ENCODE assay signal across 1 cellular context in the genomic region with DNA sequence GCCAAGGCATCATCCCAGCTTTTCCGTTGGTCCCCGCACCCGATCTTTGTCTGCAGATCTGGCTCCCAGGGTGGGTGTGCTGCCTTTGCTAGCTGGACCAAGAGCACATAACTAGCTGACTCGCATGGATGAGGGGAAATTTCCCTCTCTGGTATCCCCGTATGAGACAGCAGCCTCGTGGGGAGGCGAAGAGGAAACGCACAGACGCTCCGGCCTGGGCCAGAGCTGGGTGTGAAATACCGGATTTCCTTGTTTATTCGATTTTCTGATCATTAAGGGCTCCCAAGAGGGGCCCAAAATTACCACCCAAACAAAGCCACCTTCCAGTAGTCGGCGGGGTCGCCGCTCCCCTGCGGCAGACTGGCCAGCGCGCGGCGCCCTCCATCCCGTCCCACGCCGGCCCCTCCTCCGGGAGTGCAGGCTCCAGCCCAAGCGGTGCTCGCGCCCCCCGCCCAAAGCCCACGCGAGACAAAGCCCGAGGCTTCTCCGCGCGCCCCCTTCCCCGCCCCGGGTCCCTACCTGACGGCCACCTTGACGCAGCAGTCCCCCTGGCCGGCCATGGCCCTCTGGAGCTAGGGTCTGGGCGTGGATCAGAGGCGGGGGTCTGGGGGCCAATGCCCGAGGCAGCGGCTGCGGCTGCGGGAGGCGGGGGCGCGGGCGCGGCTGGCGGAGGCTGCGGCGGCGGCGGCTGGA.
TF ChIP-seq lines count a peak whose summit lies in the region.

No MANE protein-coding gene starts in this region.

TF ChIP-seq in K562, 482 proteins besides CTCF, POLR2A, EP300 and RAD21 (continued from another document and continues in another):
- TF ChIP-seq SAP30 (IDR thresholded peaks at IDR 0.05; ENCODE audit: borderline replicate concordance, insufficient read depth, low read depth, low read length, poor library complexity, severe bottlenecking) (peak; percentile 11), ZNF124 (CRISPR knock-in tag; IDR thresholded peaks at IDR 0.05) (0 out of 2 replicates have a peak, but pooled peaks have one; percentile 45), SRF (CRISPR knock-in tag; IDR thresholded peaks at IDR 0.05) (no peak), RBFOX2 (IDR thresholded peaks at IDR 0.05; ENCODE audit: low read depth, low read length) (peak; percentile 24; the same call in 1 of the 2 replicates), ZNF140 (CRISPR knock-in tag; IDR thresholded peaks at IDR 0.05) (no peak), RBM17 (IDR thresholded peaks at IDR 0.05; ENCODE audit: borderline replicate concordance, low read depth, low read length) (no peak), CHD1 (IDR thresholded peaks at IDR 0.05; ENCODE audit: low read length) (peak; percentile 49), MED1 (CRISPR knock-in tag; IDR thresholded peaks at IDR 0.05; ENCODE audit: borderline replicate concordance) (no peak), HCFC1 (IDR thresholded peaks at IDR 0.05; ENCODE audit: low read depth, low read length) (no peak), ZNF282 (CRISPR knock-in tag; IDR thresholded peaks at IDR 0.05) (0 out of 2 replicates have a peak, but pooled peaks have one; percentile 54), ZBTB7A (IDR thresholded peaks at IDR 0.05; ENCODE audit: borderline replicate concordance, control insufficient read depth, low read depth, low read length) (peak; percentile 85; the same call in 1 of the 2 replicates), PHF21A (IDR thresholded peaks at IDR 0.05; ENCODE audit: borderline replicate concordance, low read depth) (no peak), HNRNPLL (IDR thresholded peaks at IDR 0.05; ENCODE audit: low read depth, low read length, poor library complexity, severe bottlenecking) (peak; percentile 65), SRSF3 (IDR thresholded peaks at IDR 0.05; ENCODE audit: insufficient read depth, low read length) (no peak), FOXA1 (IDR thresholded peaks at IDR 0.05; ENCODE audit: borderline replicate concordance) (no peak), ELF1 (tag; IDR thresholded peaks at IDR 0.05) (no peak)
- TF ChIP-seq, protein P1, sequence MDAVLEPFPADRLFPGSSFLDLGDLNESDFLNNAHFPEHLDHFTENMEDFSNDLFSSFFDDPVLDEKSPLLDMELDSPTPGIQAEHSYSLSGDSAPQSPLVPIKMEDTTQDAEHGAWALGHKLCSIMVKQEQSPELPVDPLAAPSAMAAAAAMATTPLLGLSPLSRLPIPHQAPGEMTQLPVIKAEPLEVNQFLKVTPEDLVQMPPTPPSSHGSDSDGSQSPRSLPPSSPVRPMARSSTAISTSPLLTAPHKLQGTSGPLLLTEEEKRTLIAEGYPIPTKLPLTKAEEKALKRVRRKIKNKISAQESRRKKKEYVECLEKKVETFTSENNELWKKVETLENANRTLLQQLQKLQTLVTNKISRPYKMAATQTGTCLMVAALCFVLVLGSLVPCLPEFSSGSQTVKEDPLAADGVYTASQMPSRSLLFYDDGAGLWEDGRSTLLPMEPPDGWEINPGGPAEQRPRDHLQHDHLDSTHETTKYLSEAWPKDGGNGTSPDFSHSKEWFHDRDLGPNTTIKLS (IDR thresholded peaks at IDR 0.05; ENCODE audit: borderline replicate concordance, low read depth), result no peak
- TF ChIP-seq, protein P2, sequence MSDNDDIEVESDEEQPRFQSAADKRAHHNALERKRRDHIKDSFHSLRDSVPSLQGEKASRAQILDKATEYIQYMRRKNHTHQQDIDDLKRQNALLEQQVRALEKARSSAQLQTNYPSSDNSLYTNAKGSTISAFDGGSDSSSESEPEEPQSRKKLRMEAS (CRISPR knock-in tag; IDR thresholded peaks at IDR 0.05), result peak; percentile 56; the same call in 1 of the 2 replicates
- TF ChIP-seq, protein P3, sequence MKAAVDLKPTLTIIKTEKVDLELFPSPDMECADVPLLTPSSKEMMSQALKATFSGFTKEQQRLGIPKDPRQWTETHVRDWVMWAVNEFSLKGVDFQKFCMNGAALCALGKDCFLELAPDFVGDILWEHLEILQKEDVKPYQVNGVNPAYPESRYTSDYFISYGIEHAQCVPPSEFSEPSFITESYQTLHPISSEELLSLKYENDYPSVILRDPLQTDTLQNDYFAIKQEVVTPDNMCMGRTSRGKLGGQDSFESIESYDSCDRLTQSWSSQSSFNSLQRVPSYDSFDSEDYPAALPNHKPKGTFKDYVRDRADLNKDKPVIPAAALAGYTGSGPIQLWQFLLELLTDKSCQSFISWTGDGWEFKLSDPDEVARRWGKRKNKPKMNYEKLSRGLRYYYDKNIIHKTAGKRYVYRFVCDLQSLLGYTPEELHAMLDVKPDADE (conservative IDR thresholded peaks at IDR 0.05; ENCODE audit: control insufficient read depth, low read depth, low read length), result peak; percentile 29; the same call in 1 of the 2 replicates
- TF ChIP-seq, protein P4, sequence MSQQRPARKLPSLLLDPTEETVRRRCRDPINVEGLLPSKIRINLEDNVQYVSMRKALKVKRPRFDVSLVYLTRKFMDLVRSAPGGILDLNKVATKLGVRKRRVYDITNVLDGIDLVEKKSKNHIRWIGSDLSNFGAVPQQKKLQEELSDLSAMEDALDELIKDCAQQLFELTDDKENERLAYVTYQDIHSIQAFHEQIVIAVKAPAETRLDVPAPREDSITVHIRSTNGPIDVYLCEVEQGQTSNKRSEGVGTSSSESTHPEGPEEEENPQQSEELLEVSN (IDR thresholded peaks at IDR 0.05; ENCODE audit: borderline replicate concordance in 1 of 2, extremely low read depth in 1 of 2, insufficient read depth in 1 of 2, insufficient read length in 1 of 2, low read depth in 1 of 2, low read length in 1 of 2, poor library complexity in 1 of 2, severe bottlenecking in 1 of 2), result peak in 1 of 2 experiments; percentile 67
- TF ChIP-seq, protein P5, sequence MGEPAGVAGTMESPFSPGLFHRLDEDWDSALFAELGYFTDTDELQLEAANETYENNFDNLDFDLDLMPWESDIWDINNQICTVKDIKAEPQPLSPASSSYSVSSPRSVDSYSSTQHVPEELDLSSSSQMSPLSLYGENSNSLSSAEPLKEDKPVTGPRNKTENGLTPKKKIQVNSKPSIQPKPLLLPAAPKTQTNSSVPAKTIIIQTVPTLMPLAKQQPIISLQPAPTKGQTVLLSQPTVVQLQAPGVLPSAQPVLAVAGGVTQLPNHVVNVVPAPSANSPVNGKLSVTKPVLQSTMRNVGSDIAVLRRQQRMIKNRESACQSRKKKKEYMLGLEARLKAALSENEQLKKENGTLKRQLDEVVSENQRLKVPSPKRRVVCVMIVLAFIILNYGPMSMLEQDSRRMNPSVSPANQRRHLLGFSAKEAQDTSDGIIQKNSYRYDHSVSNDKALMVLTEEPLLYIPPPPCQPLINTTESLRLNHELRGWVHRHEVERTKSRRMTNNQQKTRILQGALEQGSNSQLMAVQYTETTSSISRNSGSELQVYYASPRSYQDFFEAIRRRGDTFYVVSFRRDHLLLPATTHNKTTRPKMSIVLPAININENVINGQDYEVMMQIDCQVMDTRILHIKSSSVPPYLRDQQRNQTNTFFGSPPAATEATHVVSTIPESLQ (CRISPR knock-in tag; IDR thresholded peaks at IDR 0.05), result 0 out of 2 replicates have a peak, but pooled peaks have one; percentile 46
- TF ChIP-seq, protein P6, sequence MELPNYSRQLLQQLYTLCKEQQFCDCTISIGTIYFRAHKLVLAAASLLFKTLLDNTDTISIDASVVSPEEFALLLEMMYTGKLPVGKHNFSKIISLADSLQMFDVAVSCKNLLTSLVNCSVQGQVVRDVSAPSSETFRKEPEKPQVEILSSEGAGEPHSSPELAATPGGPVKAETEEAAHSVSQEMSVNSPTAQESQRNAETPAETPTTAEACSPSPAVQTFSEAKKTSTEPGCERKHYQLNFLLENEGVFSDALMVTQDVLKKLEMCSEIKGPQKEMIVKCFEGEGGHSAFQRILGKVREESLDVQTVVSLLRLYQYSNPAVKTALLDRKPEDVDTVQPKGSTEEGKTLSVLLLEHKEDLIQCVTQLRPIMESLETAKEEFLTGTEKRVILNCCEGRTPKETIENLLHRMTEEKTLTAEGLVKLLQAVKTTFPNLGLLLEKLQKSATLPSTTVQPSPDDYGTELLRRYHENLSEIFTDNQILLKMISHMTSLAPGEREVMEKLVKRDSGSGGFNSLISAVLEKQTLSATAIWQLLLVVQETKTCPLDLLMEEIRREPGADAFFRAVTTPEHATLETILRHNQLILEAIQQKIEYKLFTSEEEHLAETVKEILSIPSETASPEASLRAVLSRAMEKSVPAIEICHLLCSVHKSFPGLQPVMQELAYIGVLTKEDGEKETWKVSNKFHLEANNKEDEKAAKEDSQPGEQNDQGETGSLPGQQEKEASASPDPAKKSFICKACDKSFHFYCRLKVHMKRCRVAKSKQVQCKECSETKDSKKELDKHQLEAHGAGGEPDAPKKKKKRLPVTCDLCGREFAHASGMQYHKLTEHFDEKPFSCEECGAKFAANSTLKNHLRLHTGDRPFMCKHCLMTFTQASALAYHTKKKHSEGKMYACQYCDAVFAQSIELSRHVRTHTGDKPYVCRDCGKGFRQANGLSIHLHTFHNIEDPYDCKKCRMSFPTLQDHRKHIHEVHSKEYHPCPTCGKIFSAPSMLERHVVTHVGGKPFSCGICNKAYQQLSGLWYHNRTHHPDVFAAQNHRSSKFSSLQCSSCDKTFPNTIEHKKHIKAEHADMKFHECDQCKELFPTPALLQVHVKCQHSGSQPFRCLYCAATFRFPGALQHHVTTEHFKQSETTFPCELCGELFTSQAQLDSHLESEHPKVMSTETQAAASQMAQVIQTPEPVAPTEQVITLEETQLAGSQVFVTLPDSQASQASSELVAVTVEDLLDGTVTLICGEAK (IDR thresholded peaks at IDR 0.05), result peak; percentile 40; the same call in 1 of the 2 replicates
- TF ChIP-seq, protein P6 (CRISPR knock-in tag; IDR thresholded peaks at IDR 0.05), result no peak
